ENCODE assay signal across 9 cellular contexts in genomic region chr6:166751051-166751595, GRCh38.
DNase-seq lines count a peak whose midpoint lies in the region; ATAC-seq and TF ChIP-seq lines count a peak whose summit lies in the region.
"Had no signal": no experiment of that assay in that cellular context is flagged by ENCODE, and none has a peak within 500 bp of the region (broad histone marks: within the 10 kb centered on the region; RNA-seq: fewer than 3 reads in every experiment).

No MANE protein-coding gene starts in this region.

- no peak for TF ChIP-seq EP300 in SK-N-SH (IDR thresholded peaks at IDR 0.05; ENCODE audit: borderline replicate concordance in 1 of 2, low read depth in 1 of 2, low read length in 1 of 2)

- no peak overlapping the region for H3K9ac ChIP-seq in SK-N-SH

- no peak overlapping the region for H2AFZ ChIP-seq in SK-N-SH (ENCODE audit: low read depth)

- no peaks in the 10 kb centered on the region for H3K9me3 ChIP-seq in SK-N-SH
- H3K9me3 ChIP-seq: A549 had no signal

- H3K9me2 ChIP-seq in SK-N-SH = no peaks in the 10 kb centered on the region

- no peak for TF ChIP-seq RAD21 in SK-N-SH (IDR thresholded peaks at IDR 0.05; ENCODE audit: low read length)

- no peak for TF ChIP-seq CTCF in SK-N-SH (IDR thresholded peaks at IDR 0.05)

- ATAC-seq in SK-N-SH treated with all-trans-retinoic acid at 6 μM for 48 hours (no peak), HG03039 (IDR thresholded peaks at IDR 0.05; ENCODE audit: unreplicated experiment) (peak; percentile 76)
- ATAC-seq: A549 had no signal

- peaks cover 0 to 16% of the 10 kb centered on the region in 2 experiments; a peak in 1 of 4 replicates for H3K4me1 ChIP-seq in SK-N-SH (ENCODE audit: control insufficient read depth in 1 of 2, insufficient read depth in 2 of 2, low read depth in 1 of 2, low read length in 1 of 2)
- H3K4me1 ChIP-seq: A549 had no signal

- no peak overlapping the region for H3K27ac ChIP-seq in SK-N-SH (ENCODE audit: low read depth in 2 of 2, low read length in 1 of 2)
- H3K27ac ChIP-seq: A549 had no signal

- H3K36me3 ChIP-seq in SK-N-SH (replicated peaks in 1 of 2; ENCODE audit: control insufficient read depth in 1 of 2, insufficient read depth in 2 of 2, low read length in 1 of 2) = no peaks in the 10 kb centered on the region

- no peaks in the 10 kb centered on the region for H3F3A ChIP-seq in SK-N-SH (replicated peaks; ENCODE audit: insufficient read depth)

- WGBS in SK-N-SH (ENCODE audit: low lambda C conversion rate) = 81% methylated on average over 14 of the region's 19 CpGs

- H3K4me2 ChIP-seq in SK-N-SH = no peak overlapping the region
- H3K4me2 ChIP-seq: A549 had no signal

- H3K27me3 ChIP-seq in SK-N-SH (ENCODE audit: insufficient read depth) = no peaks in the 10 kb centered on the region

- no peaks in the 10 kb centered on the region for H3K79me2 ChIP-seq in SK-N-SH (ENCODE audit: insufficient read depth)

- DNase-seq in SK-N-SH = peak; percentile 50
- DNase-seq in SKM-1 treated with dmso at 0.1 percent for 144 hours (lab: John Stamatoyannopoulos, UW; ENCODE audit: unreplicated experiment) = peak; percentile 60
- DNase-seq in stimulated activated CD8-positive, alpha-beta memory T cell treated with anti-CD3 and anti-CD28 coated beads, Interleukin-4, amount 100 ng/mL, for 48 hours = peak; percentile 46
- DNase-seq in SHP77 (lab: John Stamatoyannopoulos, UW) = no peak
- no peak for DNase-seq in SHP77 treated with DMSO at 0.1 percent for 48 hours (lab: John Stamatoyannopoulos, UW)
- DNase-seq in globus pallidus (ENCODE audit: low spot score) = no peak

- H4K20me1 ChIP-seq in SK-N-SH (ENCODE audit: insufficient read depth) = no peaks in the 10 kb centered on the region

- H3K4me3 ChIP-seq in SK-N-SH (ENCODE audit: low read depth in 2 of 2, low read length in 1 of 2) = no peak overlapping the region
- H3K4me3 ChIP-seq: A549 had no signal

- POLR2A ChIA-PET in SK-N-SH (lab: Yijun Ruan, JAX) = no interaction called here

- CTCF ChIA-PET in SK-N-SH (lab: Yijun Ruan, JAX) = interaction anchor here (0.7 kb wide), 1 partner anchor 20 kb away, joined by 3 read pairs; no protein-coding TSS in a partner anchor

TF ChIP-seq in SK-N-SH, 30 proteins besides CTCF, POLR2A, EP300 and RAD21:
- TF ChIP-seq RXRA (IDR thresholded peaks at IDR 0.05; ENCODE audit: borderline replicate concordance, low read depth) (no peak), FOSL2 (IDR thresholded peaks at IDR 0.05; ENCODE audit: borderline replicate concordance, low read depth) (no peak), SIN3A (IDR thresholded peaks at IDR 0.05; ENCODE audit: borderline replicate concordance, low read depth, low read length) (no peak), USF2 (IDR thresholded peaks at IDR 0.05; ENCODE audit: borderline replicate concordance, low read depth, low read length) (no peak), NFIC (IDR thresholded peaks at IDR 0.05; ENCODE audit: borderline replicate concordance) (no peak), FOXM1 (IDR thresholded peaks at IDR 0.05; ENCODE audit: low read depth) (no peak)
- TF ChIP-seq, protein P1, sequence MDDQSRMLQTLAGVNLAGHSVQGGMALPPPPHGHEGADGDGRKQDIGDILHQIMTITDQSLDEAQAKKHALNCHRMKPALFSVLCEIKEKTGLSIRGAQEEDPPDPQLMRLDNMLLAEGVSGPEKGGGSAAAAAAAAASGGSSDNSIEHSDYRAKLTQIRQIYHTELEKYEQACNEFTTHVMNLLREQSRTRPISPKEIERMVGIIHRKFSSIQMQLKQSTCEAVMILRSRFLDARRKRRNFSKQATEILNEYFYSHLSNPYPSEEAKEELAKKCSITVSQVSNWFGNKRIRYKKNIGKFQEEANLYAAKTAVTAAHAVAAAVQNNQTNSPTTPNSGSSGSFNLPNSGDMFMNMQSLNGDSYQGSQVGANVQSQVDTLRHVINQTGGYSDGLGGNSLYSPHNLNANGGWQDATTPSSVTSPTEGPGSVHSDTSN (IDR thresholded peaks at IDR 0.05) = no peak

TF ChIP-seq in SK-N-SH treated with all-trans-retinoic acid at 6 μM for 48 hours, 23 proteins besides CTCF, POLR2A, EP300 and RAD21:
- TF ChIP-seq POU6F1 (CRISPR knock-in tag; IDR thresholded peaks at IDR 0.05; ENCODE audit: borderline replicate concordance, low read depth) = no peak
- no peak for TF ChIP-seq BACH2 (CRISPR knock-in tag; IDR thresholded peaks at IDR 0.05; ENCODE audit: borderline replicate concordance)
- TF ChIP-seq ZFP30 (CRISPR knock-in tag; IDR thresholded peaks at IDR 0.05) = no peak
- no peak for TF ChIP-seq ZNF565 (CRISPR knock-in tag; conservative IDR thresholded peaks at IDR 0.05; ENCODE audit: low read depth)
- TF ChIP-seq, protein P2, sequence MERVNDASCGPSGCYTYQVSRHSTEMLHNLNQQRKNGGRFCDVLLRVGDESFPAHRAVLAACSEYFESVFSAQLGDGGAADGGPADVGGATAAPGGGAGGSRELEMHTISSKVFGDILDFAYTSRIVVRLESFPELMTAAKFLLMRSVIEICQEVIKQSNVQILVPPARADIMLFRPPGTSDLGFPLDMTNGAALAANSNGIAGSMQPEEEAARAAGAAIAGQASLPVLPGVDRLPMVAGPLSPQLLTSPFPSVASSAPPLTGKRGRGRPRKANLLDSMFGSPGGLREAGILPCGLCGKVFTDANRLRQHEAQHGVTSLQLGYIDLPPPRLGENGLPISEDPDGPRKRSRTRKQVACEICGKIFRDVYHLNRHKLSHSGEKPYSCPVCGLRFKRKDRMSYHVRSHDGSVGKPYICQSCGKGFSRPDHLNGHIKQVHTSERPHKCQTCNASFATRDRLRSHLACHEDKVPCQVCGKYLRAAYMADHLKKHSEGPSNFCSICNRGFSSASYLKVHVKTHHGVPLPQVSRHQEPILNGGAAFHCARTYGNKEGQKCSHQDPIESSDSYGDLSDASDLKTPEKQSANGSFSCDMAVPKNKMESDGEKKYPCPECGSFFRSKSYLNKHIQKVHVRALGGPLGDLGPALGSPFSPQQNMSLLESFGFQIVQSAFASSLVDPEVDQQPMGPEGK (CRISPR knock-in tag; IDR thresholded peaks at IDR 0.05; ENCODE audit: borderline replicate concordance) = no peak
- TF ChIP-seq TCF4 (CRISPR knock-in tag; IDR thresholded peaks at IDR 0.05; ENCODE audit: borderline replicate concordance) = no peak
- no peak for TF ChIP-seq CREB5 (CRISPR knock-in tag; IDR thresholded peaks at IDR 0.05; ENCODE audit: low read depth)

Comparison
In these comparisons a context has a peak if more than half of its experiments do, and no peak if none do; other contexts are left out.
1. DNase-seq: peak in SK-N-SH (single experiment), SKM-1 treated with dmso at 0.1 percent for 144 hours (single experiment) and stimulated activated CD8-positive, alpha-beta memory T cell treated with anti-CD3 and anti-CD28 coated beads, Interleukin-4, amount 100 ng/mL, for 48 hours (single experiment); none in SHP77 (0 of 2), SHP77 treated with DMSO at 0.1 percent for 48 hours (single experiment) and globus pallidus (single experiment).